In the genomic region with DNA sequence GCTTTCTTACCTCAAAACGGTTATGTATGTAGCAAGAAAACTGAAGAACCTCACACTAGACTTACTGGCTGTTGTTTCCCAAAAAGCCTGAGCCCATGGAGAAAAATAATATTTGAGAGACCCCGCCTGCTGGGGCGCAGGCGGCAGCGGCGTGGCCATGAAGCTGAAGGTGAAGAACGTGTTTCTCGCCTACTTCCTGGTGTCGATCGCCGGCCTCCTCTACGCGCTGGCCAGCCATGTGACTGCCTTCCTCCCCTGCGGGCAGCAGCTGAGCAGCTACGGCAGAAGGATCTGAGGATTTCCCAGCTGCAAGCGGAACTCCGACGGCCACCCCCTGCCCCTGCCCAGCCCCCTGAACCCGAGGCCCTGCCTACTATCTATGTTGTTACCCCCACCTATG, we compare ENCODE assay signal across 7 cellular contexts. TPM values are rescaled to one million over a fixed set of nuclear protein-coding genes. Genes with fewer than 3 reads are reported as not detected.
DNase-seq lines count a peak whose midpoint lies in the region; ATAC-seq, FAIRE-seq and TF ChIP-seq lines count a peak whose summit lies in the region.
"Not testable (repeated sequence)": the region's sequence is repeated elsewhere in the genome, so short reads cannot be mapped to it uniquely, and the experiment has no call there.
"Had no signal": no experiment of that assay in that cellular context is flagged by ENCODE, and none has a peak within 500 bp of the region (broad histone marks: within the 10 kb centered on the region; RNA-seq: fewer than 3 reads in every experiment).

No MANE protein-coding gene starts in this region.

- H3K9me1 ChIP-seq in IMR-90 (ENCODE audit: insufficient read depth, low read length); K562 (ENCODE audit: control insufficient read depth, insufficient read depth, low read length): not testable (repeated sequence)

- not testable (repeated sequence) for TF ChIP-seq CTCF in DND-41 (IDR thresholded peaks at IDR 0.05; ENCODE audit: borderline replicate concordance, extremely low read depth, low read length, poor library complexity, severe bottlenecking); IMR-90 (conservative IDR thresholded peaks at IDR 0.05; ENCODE audit: low read depth, low read length); VCaP (conservative IDR thresholded peaks at IDR 0.05); K562 (IDR thresholded peaks at IDR 0.05 in 2 of 3, conservative IDR thresholded peaks at IDR 0.05 in 1 of 3; ENCODE audit: insufficient read depth in 2 of 3, low read depth in 1 of 3, low read length in 3 of 3); endothelial cell (IDR thresholded peaks at IDR 0.05; ENCODE audit: unreplicated experiment)

- not testable (repeated sequence) for H2AFZ ChIP-seq in DND-41 (ENCODE audit: low read depth, low read length); IMR-90 (replicated peaks; ENCODE audit: low read length, poor library complexity); neuronal stem cell (ENCODE audit: low read length)
- peak overlapping the region; percentile 61; the same call in 1 of the 2 replicates for H2AFZ ChIP-seq in K562 (ENCODE audit: low read depth, low read length)

- H2AK5ac ChIP-seq in IMR-90 (ENCODE audit: low read depth, low read length); neuronal stem cell (ENCODE audit: low read depth, low read length): not testable (repeated sequence)

- not testable (repeated sequence) for BruUV-seq in IMR-90 (replicated peaks; lab: Mats Ljungman, UMichigan); K562 (replicated peaks; lab: Mats Ljungman, UMichigan)

- not testable (repeated sequence) for TF ChIP-seq POLR2A in IMR-90 (IDR thresholded peaks at IDR 0.05; ENCODE audit: low read depth, low read length); K562 (conservative IDR thresholded peaks at IDR 0.05)

- H3K4me1 Mint-ChIP-seq in endothelial cell (ENCODE audit: unreplicated experiment) = peaks cover 14% of the 10 kb centered on the region

- not testable (repeated sequence) for H2BK12ac ChIP-seq in neuronal stem cell (ENCODE audit: low read length)

- not testable (repeated sequence) for TF ChIP-seq EP300 in K562 (IDR thresholded peaks at IDR 0.05; ENCODE audit: low read length)

- H3K79me1 ChIP-seq in IMR-90 (ENCODE audit: low read depth in 1 of 2, low read length in 2 of 2) = peaks cover 4 to 20% of the 10 kb centered on the region in 2 experiments; a peak in 2 of 4 replicates
- not testable (repeated sequence) for H3K79me1 ChIP-seq in neuronal stem cell (ENCODE audit: low read depth, low read length)

- WGBS in IMR-90 (ENCODE audit: extremely low coverage in 2 of 2, insufficient read length in 1 of 2), 2 experiments = 99% methylated on average over 12 of the region's 19 CpGs; no CpG with 5 or more reads in 1 of the 2 experiments
- 93% methylated on average over 15 of the region's 19 CpGs for WGBS in K562 (ENCODE audit: insufficient coverage, low coverage, missing lambda C conversion rate)
- no CpG with 5 or more reads among the region's 19 CpGs for WGBS in neuronal stem cell (ENCODE audit: extremely low coverage in 2 of 2, insufficient read length in 2 of 2, insufficient replicate concordance in 1 of 2), 2 donors

- FAIRE-seq in K562 (lab: Jason Lieb, UNC) = not testable (repeated sequence)

- H3K27ac Mint-ChIP-seq in endothelial cell (ENCODE audit: unreplicated experiment) = not testable (repeated sequence)

- CTCF ChIA-PET in IMR-90 (lab: Yijun Ruan, JAX); K562 (lab: Yijun Ruan, JAX; ENCODE audit: low intra/inter-chr PET ratio): not testable (repeated sequence)

- H2BK20ac ChIP-seq in IMR-90 (ENCODE audit: low read depth, low read length) = not testable (repeated sequence)

- not testable (repeated sequence) for H3K9me3 ChIP-seq in DND-41 (ENCODE audit: insufficient read depth, low read length, severe bottlenecking); IMR-90 (ENCODE audit: control insufficient read depth, insufficient read depth, low read length); K562 (replicated peaks; ENCODE audit: control insufficient read depth, insufficient read depth, low read depth, low read length); neuronal stem cell (replicated peaks in 1 of 2; ENCODE audit: control insufficient read depth in 2 of 2, insufficient read depth in 1 of 2, low read depth in 1 of 2, low read length in 2 of 2)

- POLR2A ChIA-PET in IMR-90 (lab: Charles Lee; ENCODE audit: unreplicated experiment) = not testable (repeated sequence)
- POLR2A ChIA-PET in K562 (lab: Yijun Ruan, JAX) = interaction anchor here (2.1 to 5.2 kb wide), 4 partner anchors 8 to 50 kb away, joined by 6 to 51 read pairs (median 29); no protein-coding TSS in a partner anchor

- H4K8ac ChIP-seq in IMR-90 (ENCODE audit: low read depth in 2 of 2, low read length in 2 of 2); neuronal stem cell (ENCODE audit: low read depth, low read length): not testable (repeated sequence)

- H3K14ac ChIP-seq in IMR-90 (replicated peaks; ENCODE audit: low read depth, low read length); neuronal stem cell (ENCODE audit: low read length): not testable (repeated sequence)

- H3K4me3 Mint-ChIP-seq in endothelial cell (ENCODE audit: unreplicated experiment) = peak overlapping the region; percentile 59

- not testable (repeated sequence) for H3K27ac ChIP-seq in DND-41 (ENCODE audit: low read length); IMR-90 (ENCODE audit: insufficient read depth, low read length); neuronal stem cell (replicated peaks; ENCODE audit: low read length)
- H3K27ac ChIP-seq in VCaP (peak overlapping the region; percentile 88; the same call in 1 of the 2 replicates), K562 (ENCODE audit: extremely low read depth, low read depth, low read length) (peak overlapping the region; percentile 98; the same call in 1 of the 3 replicates)

- TF ChIP-seq RAD21 in IMR-90 (IDR thresholded peaks at IDR 0.05; ENCODE audit: low read length); K562 (CRISPR knock-in tag; conservative IDR thresholded peaks at IDR 0.05 in 1 of 2, IDR thresholded peaks at IDR 0.05 in 1 of 2): not testable (repeated sequence)

- not testable (repeated sequence) for H3K4me2 ChIP-seq in DND-41 (ENCODE audit: insufficient read depth, low read length); IMR-90 (ENCODE audit: low read depth, low read length); K562 (ENCODE audit: insufficient read depth, low read length); neuronal stem cell (ENCODE audit: insufficient read depth, low read length, poor library complexity, severe bottlenecking)

- intact Hi-C loops in IMR-90 (cut with micrococcal nuclease); K562 (cut with micrococcal nuclease): not testable (repeated sequence)

- not testable (repeated sequence) for H3K9ac ChIP-seq in DND-41 (ENCODE audit: low read depth, low read length); IMR-90 (ENCODE audit: low read depth, low read length); neuronal stem cell (ENCODE audit: low read depth, low read length, poor library complexity)
- 0 out of 4 replicates have a peak overlapping the region, but pooled peaks of 1 of the 2 experiments have one; percentile 10 for H3K9ac ChIP-seq in K562 (ENCODE audit: insufficient read depth in 1 of 2, low read depth in 2 of 2, low read length in 2 of 2)

- peak overlapping the region; percentile 16; the same call in 1 of the 2 replicates for H2BK120ac ChIP-seq in IMR-90 (ENCODE audit: low read depth, low read length)
- not testable (repeated sequence) for H2BK120ac ChIP-seq in neuronal stem cell (ENCODE audit: low read depth, low read length)

- H3K36me3 Mint-ChIP-seq in endothelial cell (ENCODE audit: low read depth, unreplicated experiment) = not testable (repeated sequence)

- not testable (repeated sequence) for H3K9me3 Mint-ChIP-seq in endothelial cell (ENCODE audit: unreplicated experiment)

- not testable (repeated sequence) for H2BK15ac ChIP-seq in IMR-90 (ENCODE audit: low read depth, low read length); neuronal stem cell (ENCODE audit: low read length)

- H3K4me1 ChIP-seq in DND-41 (ENCODE audit: insufficient read depth, low read length); IMR-90 (ENCODE audit: control insufficient read depth, insufficient read depth, low read length); neuronal stem cell (ENCODE audit: control insufficient read depth in 2 of 2, insufficient read depth in 1 of 2, low read depth in 1 of 2, low read length in 2 of 2): not testable (repeated sequence)
- peaks cover 12 to 30% of the 10 kb centered on the region in 2 experiments for H3K4me1 ChIP-seq in K562 (replicated peaks in 1 of 2; ENCODE audit: control insufficient read depth in 2 of 2, insufficient read depth in 2 of 2, low read length in 2 of 2)

- dilution Hi-C loops in IMR-90 (cut with HindIII; ENCODE audit: low sequenced_read_pairs, unreplicated experiment) = not testable (repeated sequence)

- not testable (repeated sequence) for H4K5ac ChIP-seq in IMR-90 (ENCODE audit: low read depth, low read length)

- H3K4me3 ChIP-seq in DND-41 (ENCODE audit: low read depth in 1 of 2, low read length in 2 of 2); IMR-90 (ENCODE audit: insufficient read depth, low read depth, low read length); K562; neuronal stem cell (ENCODE audit: low read length in 2 of 2): not testable (repeated sequence)

- not testable (repeated sequence) for H4K20me1 ChIP-seq in DND-41 (ENCODE audit: insufficient read depth, low read length); IMR-90 (ENCODE audit: insufficient read depth, low read length); K562 (replicated peaks; ENCODE audit: control insufficient read depth, insufficient read depth, low read length)

- not testable (repeated sequence) for H2AK9ac ChIP-seq in IMR-90 (replicated peaks; ENCODE audit: low read depth, low read length, poor library complexity)

- not testable (repeated sequence) for H2BK5ac ChIP-seq in IMR-90 (ENCODE audit: low read depth, low read length, poor library complexity, severe bottlenecking); neuronal stem cell (ENCODE audit: low read length)

- ATAC-seq in DND-41 (ENCODE audit: insufficient read depth, low read depth) = peak; percentile 35; the same call in 1 of the 3 replicates
- ATAC-seq in IMR-90 (ENCODE audit: low read depth); K562: not testable (repeated sequence)

- H3K56ac ChIP-seq in IMR-90 (ENCODE audit: extremely low read depth, insufficient read depth, low read length) = not testable (repeated sequence)

- H3K18ac ChIP-seq in IMR-90 (ENCODE audit: low read depth, low read length); neuronal stem cell (ENCODE audit: low read length): not testable (repeated sequence)

- H3K27me3 ChIP-seq in DND-41 (ENCODE audit: insufficient read depth, low read length, poor library complexity); IMR-90 (ENCODE audit: control insufficient read depth, insufficient read depth, low read length); K562 (ENCODE audit: control insufficient read depth in 2 of 2, insufficient read depth in 2 of 2, low read length in 2 of 2): not testable (repeated sequence)
- H3K27me3 ChIP-seq in neuronal stem cell (ENCODE audit: control insufficient read depth in 3 of 3, insufficient read depth in 3 of 3, low read depth in 1 of 3, low read length in 3 of 3) = peaks cover 0 to 30% (median 0%) of the 10 kb centered on the region in 3 experiments

- H3K23ac ChIP-seq in IMR-90 (ENCODE audit: low read depth, low read length) = not testable (repeated sequence)
- peak overlapping the region; percentile 31 for H3K23ac ChIP-seq in neuronal stem cell (ENCODE audit: low read depth, low read length, poor library complexity)

- not testable (repeated sequence) for H3K36me3 ChIP-seq in DND-41 (ENCODE audit: insufficient read depth, low read length); IMR-90 (ENCODE audit: control insufficient read depth, insufficient read depth, low read length); K562 (ENCODE audit: control insufficient read depth, insufficient read depth, low read length); neuronal stem cell (replicated peaks in 1 of 2; ENCODE audit: control insufficient read depth in 2 of 2, insufficient read depth in 2 of 2, low read length in 2 of 2)

- not testable (repeated sequence) for H3K27me3 Mint-ChIP-seq in endothelial cell (ENCODE audit: unreplicated experiment)

- DNase-seq in DND-41; IMR-90; K562 (ENCODE audit: extremely low read depth in 1 of 4, low spot score in 3 of 4); endothelial cell (ENCODE audit: low spot score); neuronal stem cell (ENCODE audit: low spot score): not testable (repeated sequence)

- not testable (repeated sequence) for H3K79me2 ChIP-seq in DND-41 (ENCODE audit: insufficient read depth, low read length)
- H3K79me2 ChIP-seq in K562 (ENCODE audit: control insufficient read depth, insufficient read depth, low read length) = peaks cover 33% of the 10 kb centered on the region

- H3K4ac ChIP-seq in IMR-90 (ENCODE audit: low read depth, low read length); neuronal stem cell (ENCODE audit: low read length): not testable (repeated sequence)

- in situ Hi-C loops in IMR-90 (cut with MboI; ENCODE audit: low sequenced_read_pairs) = not testable (repeated sequence)
- in situ Hi-C loops in K562 (cut with MboI) = loop anchor here (25.0 kb wide), 1 partner anchor 565 kb away; no protein-coding TSS in a partner anchor

- not testable (repeated sequence) for H4K91ac ChIP-seq in IMR-90 (ENCODE audit: insufficient read depth, low read depth, low read length); neuronal stem cell (ENCODE audit: low read depth, low read length, poor library complexity)

RNA-seq across cellular contexts. Expression of gene TRIM59, which starts 2.7 kb away (rescaled TPM):
- total RNA-seq in IMR-90 (2012; rRNA removed) (65.4 and 68.3 TPM in 2 replicates), K562 (2014; rRNA removed) (20.7 and 22.7 TPM in 2 replicates), K562 (2014; rRNA removed; fragmentation: Illumina TruSeq; extraction: Trizol) (41.8 and 52.0 TPM in 2 replicates), K562 (2015; rRNA removed; fragmentation: Illumina TruSeq; extraction: Trizol) (34.8 and 35.6 TPM in 2 replicates), K562 (2021) (29.9 and 33.0 TPM in 2 replicates), endothelial cell (ENCODE audit: unreplicated experiment) (12.8 TPM)
- polyA plus RNA-seq in IMR-90 (2012; rRNA removed) (5.3 and 8.0 TPM in 2 replicates), K562 (2011; rRNA removed) (44.3 and 47.7 TPM in 2 replicates), K562 (2014; fragmentation: Illumina TruSeq; extraction: Trizol) (29.8 and 35.5 TPM in 2 replicates), K562 (2014; fragmentation: Nextera tagmentation; extraction: Ambion mirVana) (100 to 1,000 TPM in 1 of 2 experiments, 10 to 100 TPM in 1; 34.1 to 101 TPM), K562 (2014; rRNA removed) (16.4 and 16.8 TPM in 2 replicates)
- polyA plus RNA-seq in IMR-90 (2012; cell fraction: cytosol; rRNA removed) = 0.97 and 2.0 TPM in 2 replicates
- polyA plus RNA-seq in IMR-90 (2012; cell fraction: nucleus; rRNA removed; ENCODE audit: low replicate concordance) = 1.3 and 8.7 TPM in 2 replicates
- 21.5 and 60.7 TPM in 2 replicates for total RNA-seq in K562 (2011; cell fraction: chromatin; rRNA removed; ENCODE audit: low replicate concordance)
- total RNA-seq in K562 (2011; cell fraction: nucleolus; rRNA removed) = 11.2 and 16.4 TPM in 2 replicates
- 32.6 and 56.4 TPM in 2 replicates for total RNA-seq in K562 (2011; cell fraction: nucleoplasm; rRNA removed)
- 7.5 and 16.2 TPM in 2 replicates for polyA plus RNA-seq in K562 (2011; cell fraction: cytosol; rRNA removed)
- 17.6 and 24.2 TPM in 2 replicates for polyA plus RNA-seq in K562 (2011; cell fraction: nucleus; rRNA removed)
- 18.5 and 20.9 TPM in 2 replicates for polyA plus RNA-seq in K562 (2012)
- polyA minus RNA-seq in K562 (2011; rRNA and poly(A)+ RNA removed) = 41.9 and 51.8 TPM in 2 replicates
- polyA minus RNA-seq in K562 (2011; cell fraction: cytosol; rRNA and poly(A)+ RNA removed) = 16.0 and 29.1 TPM in 2 replicates
- 15.1 and 25.3 TPM in 2 replicates for polyA minus RNA-seq in K562 (2011; cell fraction: nucleus; rRNA and poly(A)+ RNA removed)
- polyA plus RNA-seq in neuronal stem cell (2013, experiment 1 of 2) = 44.2 TPM
- 43.4 TPM for polyA plus RNA-seq in neuronal stem cell (2013, experiment 2 of 2)
- total RNA-seq: G401 had no signal

RNA-seq across cellular contexts. Expression of gene SMC4, which starts 52.8 kb away (rescaled TPM):
- total RNA-seq in IMR-90 (2012; rRNA removed) (48.8 and 77.8 TPM in 2 replicates), K562 (2014; rRNA removed) (145 and 201 TPM in 2 replicates), K562 (2014; rRNA removed; fragmentation: Illumina TruSeq; extraction: Trizol) (271 and 309 TPM in 2 replicates), K562 (2015; rRNA removed; fragmentation: Illumina TruSeq; extraction: Trizol) (270 and 326 TPM in 2 replicates), K562 (2021) (162 and 176 TPM in 2 replicates), endothelial cell (ENCODE audit: unreplicated experiment) (69.4 TPM)
- polyA plus RNA-seq in IMR-90 (2012; rRNA removed) (38.2 and 50.1 TPM in 2 replicates), K562 (2011; rRNA removed) (98.2 and 136 TPM in 2 replicates), K562 (2014; fragmentation: Illumina TruSeq; extraction: Trizol) (233 and 347 TPM in 2 replicates), K562 (2014; fragmentation: Nextera tagmentation; extraction: Ambion mirVana) (100 to 1,000 TPM in 1 of 2 experiments, 10 to 100 TPM in 1; 87.9 to 105 TPM), K562 (2014; rRNA removed) (185 and 198 TPM in 2 replicates)
- polyA plus RNA-seq in IMR-90 (2012; cell fraction: cytosol; rRNA removed) = 14.0 and 14.4 TPM in 2 replicates
- polyA plus RNA-seq in IMR-90 (2012; cell fraction: nucleus; rRNA removed; ENCODE audit: low replicate concordance) = 24.3 and 40.9 TPM in 2 replicates
- 157 and 734 TPM in 2 replicates for total RNA-seq in K562 (2011; cell fraction: chromatin; rRNA removed; ENCODE audit: low replicate concordance)
- total RNA-seq in K562 (2011; cell fraction: nucleolus; rRNA removed) = 85.2 and 108 TPM in 2 replicates
- total RNA-seq in K562 (2011; cell fraction: nucleoplasm; rRNA removed) = 165 and 177 TPM in 2 replicates
- 45.7 and 51.3 TPM in 2 replicates for polyA plus RNA-seq in K562 (2011; cell fraction: cytosol; rRNA removed)
- 207 and 208 TPM in 2 replicates for polyA plus RNA-seq in K562 (2011; cell fraction: nucleus; rRNA removed)
- polyA plus RNA-seq in K562 (2012) = 125 and 136 TPM in 2 replicates
- polyA minus RNA-seq in K562 (2011; rRNA and poly(A)+ RNA removed) = 113 and 150 TPM in 2 replicates
- 38.2 and 42.8 TPM in 2 replicates for polyA minus RNA-seq in K562 (2011; cell fraction: cytosol; rRNA and poly(A)+ RNA removed)
- 168 and 288 TPM in 2 replicates for polyA minus RNA-seq in K562 (2011; cell fraction: nucleus; rRNA and poly(A)+ RNA removed)
- polyA plus RNA-seq in neuronal stem cell (2013, experiment 1 of 2) = 430 TPM
- polyA plus RNA-seq in neuronal stem cell (2013, experiment 2 of 2) = 436 TPM

RNA-seq across cellular contexts. Expression of gene IFT80, which starts 53.2 kb away (rescaled TPM):
- total RNA-seq in IMR-90 (2012; rRNA removed) (16.8 and 36.9 TPM in 2 replicates), K562 (2014; rRNA removed) (7.5 and 9.5 TPM in 2 replicates), K562 (2014; rRNA removed; fragmentation: Illumina TruSeq; extraction: Trizol) (18.7 and 22.0 TPM in 2 replicates), K562 (2015; rRNA removed; fragmentation: Illumina TruSeq; extraction: Trizol) (17.0 and 17.6 TPM in 2 replicates), K562 (2021) (13.2 and 13.4 TPM in 2 replicates), endothelial cell (ENCODE audit: unreplicated experiment) (33.2 TPM)
- polyA plus RNA-seq in IMR-90 (2012; rRNA removed) (9.7 and 15.2 TPM in 2 replicates), K562 (2011; rRNA removed) (13.1 and 20.9 TPM in 2 replicates), K562 (2014; fragmentation: Illumina TruSeq; extraction: Trizol) (13.6 and 16.4 TPM in 2 replicates), K562 (2014; fragmentation: Nextera tagmentation; extraction: Ambion mirVana) (1 to 10 TPM; 6.7 to 7.2 TPM), K562 (2014; rRNA removed) (14.3 and 21.1 TPM in 2 replicates)
- polyA plus RNA-seq in IMR-90 (2012; cell fraction: cytosol; rRNA removed) = 1.4 and 1.5 TPM in 2 replicates
- polyA plus RNA-seq in IMR-90 (2012; cell fraction: nucleus; rRNA removed; ENCODE audit: low replicate concordance) = 5.0 and 42.4 TPM in 2 replicates
- 18.4 and 50.8 TPM in 2 replicates for total RNA-seq in K562 (2011; cell fraction: chromatin; rRNA removed; ENCODE audit: low replicate concordance)
- 3.5 and 8.6 TPM in 2 replicates for total RNA-seq in K562 (2011; cell fraction: nucleolus; rRNA removed)
- 11.1 and 17.0 TPM in 2 replicates for total RNA-seq in K562 (2011; cell fraction: nucleoplasm; rRNA removed)
- 1.6 and 3.7 TPM in 2 replicates for polyA plus RNA-seq in K562 (2011; cell fraction: cytosol; rRNA removed)
- 16.0 and 16.4 TPM in 2 replicates for polyA plus RNA-seq in K562 (2011; cell fraction: nucleus; rRNA removed)
- 18.4 and 20.6 TPM in 2 replicates for polyA plus RNA-seq in K562 (2012)
- polyA minus RNA-seq in K562 (2011; rRNA and poly(A)+ RNA removed) = 12.7 and 17.3 TPM in 2 replicates
- 2.5 and 5.2 TPM in 2 replicates for polyA minus RNA-seq in K562 (2011; cell fraction: cytosol; rRNA and poly(A)+ RNA removed)
- 12.5 and 22.4 TPM in 2 replicates for polyA minus RNA-seq in K562 (2011; cell fraction: nucleus; rRNA and poly(A)+ RNA removed)
- 23.8 TPM for polyA plus RNA-seq in neuronal stem cell (2013, experiment 1 of 2)
- polyA plus RNA-seq in neuronal stem cell (2013, experiment 2 of 2) = 24.0 TPM
